24 cellular contexts compared by ENCODE assay signal in genomic region chr7:54090652-54091213, GRCh38.
"Had no signal": no experiment of that assay in that cellular context is flagged by ENCODE, and none has a peak within 500 bp of the region (broad histone marks: within the 10 kb centered on the region; RNA-seq: fewer than 3 reads in every experiment).

No MANE protein-coding gene starts in this region.

- H3K4me1 ChIP-seq: Peyer's patch had no signal

- H3K27me3 ChIP-seq: brain microvascular endothelial cell, Peyer's patch had no signal

- ATAC-seq: activated naive CD8-positive, alpha-beta T cell treated with anti-CD3 and anti-CD28 coated beads, Interleukin-2, amount 50 U/mL, for 24 hours; PC-3 had no signal

- DNase-seq: activated B cell treated with CpG ODN at 0.5 μM for 24 hours; activated CD4-positive, alpha-beta memory T cell treated with anti-CD3 and anti-CD28 coated beads for 36 hours; activated CD4-positive, alpha-beta T cell treated with anti-CD3 and anti-CD28 coated beads for 4 hours; activated CD4-positive, alpha-beta T cell treated with anti-CD3 and anti-CD28 coated beads, Interleukin-2, amount 50 U/mL, for 1 hour; activated CD4-positive, CD25-positive, alpha-beta regulatory T cell treated with anti-CD3 and anti-CD28 coated beads, Interleukin-2, amount 50 U/mL, for 72 hours; activated CD8-positive, alpha-beta memory T cell treated with anti-CD3 and anti-CD28 coated beads, Interleukin-2, amount 50 U/mL, for 48 hours; activated effector memory CD4-positive, alpha-beta T cell treated with Interleukin-2 at 50 U/mL for 16 hours; activated naive CD4-positive, alpha-beta T cell treated with anti-CD3 and anti-CD28 coated beads, Interleukin-2, amount 10 ng/mL, durations not matched to agents 7 days and 5 days; activated naive CD8-positive, alpha-beta T cell treated with anti-CD3 and anti-CD28 coated beads, Interleukin-2, amount 50 U/mL, for 24 hours; activated T-cell treated with anti-CD3 and anti-CD28 coated beads, Interleukin-2, amount 50 U/mL, for 48 hours; aorta; brain microvascular endothelial cell; central memory CD4-positive, alpha-beta T cell; KG1; MV-4-11; NCI-H1092; NCI-H1436 treated with DMSO at 0.1 percent for 48 hours; NCI-H1694 treated with DMSO at 0.1 percent for 48 hours; NCI-H2029; NCI-H345; NCI-H524 treated with DMSO at 0.1 percent for 48 hours; PC-3; Peyer's patch; SIG-M5 had no signal

- H3K9me3 ChIP-seq: Peyer's patch had no signal

- H3K4me3 ChIP-seq: Peyer's patch had no signal

- H3K27ac ChIP-seq: brain microvascular endothelial cell, Peyer's patch had no signal

- H3K36me3 ChIP-seq: brain microvascular endothelial cell, Peyer's patch had no signal
